14 cellular contexts compared by ENCODE assay signal in the genomic region with DNA sequence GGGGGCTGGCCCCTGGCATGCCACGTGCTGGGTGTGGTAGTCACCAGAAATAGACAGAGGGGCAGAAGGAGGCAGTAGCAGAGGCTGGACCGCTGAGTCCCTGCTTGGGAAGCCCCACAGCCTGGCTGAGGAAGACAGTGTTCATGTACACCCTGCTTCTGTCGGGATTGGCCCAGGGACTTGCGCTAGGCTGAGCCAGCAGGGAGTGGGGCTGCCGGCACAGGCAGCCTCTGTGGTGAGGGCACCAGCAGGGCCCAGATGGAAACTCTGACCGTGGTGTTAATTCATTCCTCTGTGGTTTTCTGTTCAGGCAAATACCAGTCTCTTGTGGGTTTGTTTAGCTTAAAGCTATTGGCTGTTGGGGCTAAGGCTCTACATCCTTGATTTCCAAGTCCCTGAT.
A peak's percentile ranks its signal among the peaks of the same experiment; 100 is the strongest.
DNase-seq lines count a peak whose midpoint lies in the region; ATAC-seq and TF ChIP-seq lines count a peak whose summit lies in the region.
"Had no signal": no experiment of that assay in that cellular context is flagged by ENCODE, and none has a peak within 500 bp of the region (broad histone marks: within the 10 kb centered on the region; RNA-seq: fewer than 3 reads in every experiment).

No MANE protein-coding gene starts in this region.

- no peak for DNase-seq in activated CD4-positive, alpha-beta T cell treated with anti-CD3 and anti-CD28 coated beads, Interleukin-2, amount 10 ng/mL, durations not matched to agents 24 days and 14 days
- DNase-seq in activated CD4-positive, alpha-beta T cell treated with anti-CD3 and anti-CD28 coated beads for 4 hours, result no peak
- DNase-seq in HCEC 1CT (peak; percentile 50), brain microvascular endothelial cell (peak; percentile 20), SHP77 (lab: John Stamatoyannopoulos, UW) (no peak)
- DNase-seq: ACHN; activated CD4-positive, CD25-positive, alpha-beta regulatory T cell; effector CD4-positive, alpha-beta T cell had no signal

- intact Hi-C loops in activated CD4-positive, alpha-beta T cell treated with anti-CD3 and anti-CD28 coated beads, Interleukin-2, amount 10 ng/mL, durations not matched to agents 24 days and 14 days (cut with micrococcal nuclease), result loop anchor here (5.0 kb wide), 2 partner anchors 108 to 168 kb away; partner anchors contain the start of gene RAD23B

- in situ Hi-C loops in brain microvascular endothelial cell (cut with HindIII; ENCODE audit: low pct_ligation_motif_present, low sequenced_read_pairs), result no loop called here

- no peaks in the 10 kb centered on the region for H3K9me3 Mint-ChIP-seq in activated CD4-positive, alpha-beta T cell treated with anti-CD3 and anti-CD28 coated beads, Interleukin-2, amount 10 ng/mL, durations not matched to agents 24 days and 14 days
- H3K9me3 Mint-ChIP-seq: activated naive CD4-positive, alpha-beta T cell treated with anti-CD3 and anti-CD28 coated beads, Interleukin-2, amount 50 U/mL, for 24 hours; GM23338 had no signal

- ATAC-seq in HG03095 (IDR thresholded peaks at IDR 0.05; ENCODE audit: unreplicated experiment) (no peak), HG02938 (IDR thresholded peaks at IDR 0.05; ENCODE audit: unreplicated experiment) (no peak)
- ATAC-seq: GM23338 had no signal

- H3K4me1 Mint-ChIP-seq in activated CD4-positive, alpha-beta T cell treated with anti-CD3 and anti-CD28 coated beads, Interleukin-2, amount 10 ng/mL, durations not matched to agents 24 days and 14 days, result peaks cover 9% of the 10 kb centered on the region
- H3K4me1 Mint-ChIP-seq: activated naive CD4-positive, alpha-beta T cell treated with anti-CD3 and anti-CD28 coated beads, Interleukin-2, amount 50 U/mL, for 24 hours had no signal

- no peak overlapping the region for H3K4me3 Mint-ChIP-seq in activated CD4-positive, alpha-beta T cell treated with anti-CD3 and anti-CD28 coated beads, Interleukin-2, amount 10 ng/mL, durations not matched to agents 24 days and 14 days
- H3K4me3 Mint-ChIP-seq: activated naive CD4-positive, alpha-beta T cell treated with anti-CD3 and anti-CD28 coated beads, Interleukin-2, amount 50 U/mL, for 24 hours; GM23338 had no signal

- peak overlapping the region; percentile 62 for H3K27ac Mint-ChIP-seq in activated CD4-positive, alpha-beta T cell treated with anti-CD3 and anti-CD28 coated beads, Interleukin-2, amount 10 ng/mL, durations not matched to agents 24 days and 14 days
- H3K27ac Mint-ChIP-seq: activated naive CD4-positive, alpha-beta T cell treated with anti-CD3 and anti-CD28 coated beads, Interleukin-2, amount 50 U/mL, for 24 hours; GM23338 had no signal

- H3K36me3 Mint-ChIP-seq in activated CD4-positive, alpha-beta T cell treated with anti-CD3 and anti-CD28 coated beads, Interleukin-2, amount 10 ng/mL, durations not matched to agents 24 days and 14 days (ENCODE audit: low read depth), result no peaks in the 10 kb centered on the region
- H3K36me3 Mint-ChIP-seq: activated naive CD4-positive, alpha-beta T cell treated with anti-CD3 and anti-CD28 coated beads, Interleukin-2, amount 50 U/mL, for 24 hours had no signal

- H3K27ac ChIP-seq in brain microvascular endothelial cell, result no peak overlapping the region
- peak overlapping the region; percentile 84 for H3K27ac ChIP-seq in skeletal muscle tissue (ENCODE audit: low read depth, low read length)
- H3K27ac ChIP-seq: right lobe of liver had no signal

- peaks cover 28 to 62% (median 35%) of the 10 kb centered on the region in 3 donors for H3K4me1 ChIP-seq in skeletal muscle tissue (ENCODE audit: control insufficient read depth in 3 of 3, insufficient read depth in 3 of 3, low read length in 3 of 3)

- no peak for TF ChIP-seq CTCF in brain microvascular endothelial cell (IDR thresholded peaks at IDR 0.05; ENCODE audit: low read depth, low read length, missing control alignments)

- H3K27me3 Mint-ChIP-seq in activated CD4-positive, alpha-beta T cell treated with anti-CD3 and anti-CD28 coated beads, Interleukin-2, amount 10 ng/mL, durations not matched to agents 24 days and 14 days, result peaks cover 4% of the 10 kb centered on the region
- H3K27me3 Mint-ChIP-seq: activated naive CD4-positive, alpha-beta T cell treated with anti-CD3 and anti-CD28 coated beads, Interleukin-2, amount 50 U/mL, for 24 hours had no signal

- H3K36me3 ChIP-seq in brain microvascular endothelial cell (replicated peaks), result no peaks in the 10 kb centered on the region
- no peaks in the 10 kb centered on the region for H3K36me3 ChIP-seq in skeletal muscle tissue (ENCODE audit: control insufficient read depth in 3 of 3, insufficient read depth in 3 of 3, low read length in 3 of 3)
- H3K36me3 ChIP-seq: right lobe of liver had no signal

- H3K4me3 ChIP-seq in brain microvascular endothelial cell (ENCODE audit: low read depth, low read length) (no peak overlapping the region), skeletal muscle tissue (ENCODE audit: low read length in 3 of 3) (peak overlapping the region in 1 of 3 donors; percentile 38)
- H3K4me3 ChIP-seq: GM23338, right lobe of liver had no signal

- H3K27me3 ChIP-seq in brain microvascular endothelial cell (replicated peaks) (no peaks in the 10 kb centered on the region), skeletal muscle tissue (ENCODE audit: control insufficient read depth in 3 of 3, insufficient read depth in 3 of 3, low read length in 3 of 3) (no peaks in the 10 kb centered on the region)
- H3K27me3 ChIP-seq: right lobe of liver had no signal

- peak overlapping the region in 1 of 3 donors; percentile 19 for H3K9ac ChIP-seq in skeletal muscle tissue (ENCODE audit: low read depth in 1 of 3, low read length in 3 of 3)

- H3K9me3 ChIP-seq in skeletal muscle tissue (ENCODE audit: control insufficient read depth in 3 of 3, low read length in 3 of 3), result no peaks in the 10 kb centered on the region
- H3K9me3 ChIP-seq: right lobe of liver had no signal

Comparison
In these comparisons a context has a peak if more than half of its experiments do, and no peak if none do; other contexts are left out.
1. DNase-seq: peak in HCEC 1CT (single experiment) and brain microvascular endothelial cell (single experiment); none in activated CD4-positive, alpha-beta T cell treated with anti-CD3 and anti-CD28 coated beads, Interleukin-2, amount 10 ng/mL, durations not matched to agents 24 days and 14 days (single experiment), activated CD4-positive, alpha-beta T cell treated with anti-CD3 and anti-CD28 coated beads for 4 hours (0 of 2) and SHP77 (0 of 2).